14 cellular contexts compared by ENCODE assay signal in genomic region chr9:90552317-90552716, GRCh38.
A peak's percentile ranks its signal among the peaks of the same experiment; 100 is the strongest.
DNase-seq lines count a peak whose midpoint lies in the region; ATAC-seq lines count a peak whose summit lies in the region.
"Had no signal": no experiment of that assay in that cellular context is flagged by ENCODE, and none has a peak within 500 bp of the region (broad histone marks: within the 10 kb centered on the region; RNA-seq: fewer than 3 reads in every experiment).

No MANE protein-coding gene starts in this region.

- intact Hi-C loops in posterior cingulate gyrus (cut with DNase I) = no loop called here

- no peaks in the 10 kb centered on the region for H3K36me3 Mint-ChIP-seq in stimulated activated memory B cell treated with anti-CD40 and anti-IgM and Interleukin-4, amounts not matched to agents 10 μg/mL and 1 μg/mL and 100 μg/mL, for 72 hours
- H3K36me3 Mint-ChIP-seq: CD14-positive monocyte, IgD-negative memory B cell had no signal

- H3K9me3 Mint-ChIP-seq in stimulated activated memory B cell treated with anti-CD40 and anti-IgM and Interleukin-4, amounts not matched to agents 10 μg/mL and 1 μg/mL and 100 μg/mL, for 72 hours = peaks cover 8% of the 10 kb centered on the region
- H3K9me3 Mint-ChIP-seq: activated T-helper 17 cell treated with anti-CD3 and anti-CD28 coated beads, Interleukin-2, amount 50 U/mL, for 72 hours had no signal

- no peaks in the 10 kb centered on the region for H3K27me3 Mint-ChIP-seq in stimulated activated memory B cell treated with anti-CD40 and anti-IgM and Interleukin-4, amounts not matched to agents 10 μg/mL and 1 μg/mL and 100 μg/mL, for 72 hours
- H3K27me3 Mint-ChIP-seq: IgD-negative memory B cell had no signal

- H3K4me3 Mint-ChIP-seq in stimulated activated memory B cell treated with anti-CD40 and anti-IgM and Interleukin-4, amounts not matched to agents 10 μg/mL and 1 μg/mL and 100 μg/mL, for 72 hours = no peak overlapping the region
- H3K4me3 Mint-ChIP-seq: activated T-helper 17 cell treated with anti-CD3 and anti-CD28 coated beads, Interleukin-2, amount 50 U/mL, for 72 hours; CD14-positive monocyte; IgD-negative memory B cell; memory B cell had no signal

- ATAC-seq in GM19025 (IDR thresholded peaks at IDR 0.05; ENCODE audit: low read depth, unreplicated experiment) (peak; percentile 85), GM21576 (IDR thresholded peaks at IDR 0.05; ENCODE audit: unreplicated experiment) (peak; percentile 95), HG03066 (IDR thresholded peaks at IDR 0.05; ENCODE audit: low read depth, unreplicated experiment) (peak; percentile 89)
- peak; percentile 53 for ATAC-seq in stimulated activated memory B cell treated with anti-CD40 and anti-IgM and Interleukin-4, amounts not matched to agents 10 μg/mL and 1 μg/mL and 100 μg/mL, for 72 hours
- ATAC-seq: activated T-helper 17 cell treated with anti-CD3 and anti-CD28 coated beads, Interleukin-2, amount 50 U/mL, for 72 hours had no signal

- no peaks in the 10 kb centered on the region for H3K4me1 Mint-ChIP-seq in stimulated activated memory B cell treated with anti-CD40 and anti-IgM and Interleukin-4, amounts not matched to agents 10 μg/mL and 1 μg/mL and 100 μg/mL, for 72 hours
- H3K4me1 Mint-ChIP-seq: activated T-helper 17 cell treated with anti-CD3 and anti-CD28 coated beads, Interleukin-2, amount 50 U/mL, for 72 hours; CD14-positive monocyte; memory B cell had no signal

- no peak overlapping the region for H3K27ac Mint-ChIP-seq in stimulated activated memory B cell treated with anti-CD40 and anti-IgM and Interleukin-4, amounts not matched to agents 10 μg/mL and 1 μg/mL and 100 μg/mL, for 72 hours
- H3K27ac Mint-ChIP-seq: activated T-helper 17 cell treated with anti-CD3 and anti-CD28 coated beads, Interleukin-2, amount 50 U/mL, for 72 hours; CD14-positive monocyte; IgD-negative memory B cell; memory B cell had no signal

- DNase-seq in NCI-H2196 treated with DMSO at 0.1 percent for 48 hours (lab: John Stamatoyannopoulos, UW; ENCODE audit: unreplicated experiment) (no peak), posterior cingulate gyrus (no peak), NCI-H1694 (lab: John Stamatoyannopoulos, UW) (no peak), KG1 (lab: John Stamatoyannopoulos, UW) (no peak)
- DNase-seq: activated CD4-positive, alpha-beta T cell treated with anti-CD3 and anti-CD28 coated beads, Interleukin-2, amount 50 U/mL, for 48 hours; NCI-H1417 treated with DMSO at 0.1 percent for 48 hours had no signal
